9 cellular contexts compared by ENCODE assay signal in genomic region chr3:122533931-122534334, GRCh38. TPM values are rescaled to one million over a fixed set of nuclear protein-coding genes. Genes with fewer than 3 reads are reported as not detected.
DNase-seq lines count a peak whose midpoint lies in the region; ATAC-seq and TF ChIP-seq lines count a peak whose summit lies in the region.
"Had no signal": no experiment of that assay in that cellular context is flagged by ENCODE, and none has a peak within 500 bp of the region (broad histone marks: within the 10 kb centered on the region; RNA-seq: fewer than 3 reads in every experiment).

No MANE protein-coding gene starts in this region.

- BruUV-seq in PC-3 (replicated peaks; lab: Mats Ljungman, UMichigan), result no TSS peak

- no peak for TF ChIP-seq CTCF in PC-3 (conservative IDR thresholded peaks at IDR 0.05; ENCODE audit: low read depth, low read length)
- TF ChIP-seq CTCF in breast epithelium (IDR thresholded peaks at IDR 0.05), result no peak

- H3K27me3 ChIP-seq in PC-3 (ENCODE audit: low read length) (no peaks in the 10 kb centered on the region), breast epithelium (no peaks in the 10 kb centered on the region), SJCRH30 (no peaks in the 10 kb centered on the region)

- peak overlapping the region; percentile 51 for H3K4me2 ChIP-seq in PC-3 (ENCODE audit: low read length)

- H3K4me1 ChIP-seq in PC-3 (ENCODE audit: insufficient read depth, low read length), result peaks cover 29% of the 10 kb centered on the region
- H3K4me1 ChIP-seq in breast epithelium, result peaks cover 0 to 4% of the 10 kb centered on the region in 2 donors
- H3K4me1 ChIP-seq in SJCRH30, result no peaks in the 10 kb centered on the region

- no peak overlapping the region for H2AFZ ChIP-seq in PC-3 (ENCODE audit: low read length)

- DNase-seq in activated T-cell treated with anti-CD3 and anti-CD28 coated beads for 48 hours (ENCODE audit: low read depth) (peak; percentile 18), PC-3 (peak; percentile 100), breast epithelium (ENCODE audit: low spot score in 2 of 2) (peak in 1 of 2 donors; percentile 48), SJCRH30 (no peak), NCI-H2029 (lab: John Stamatoyannopoulos, UW) (no peak)
- no peak for DNase-seq in activated T-cell treated with anti-CD3 and anti-CD28 coated beads, Interleukin-2, amount 50 U/mL, for 1 hour
- peak; percentile 48 for DNase-seq in stimulated activated CD8-positive, alpha-beta memory T cell treated with anti-CD3 and anti-CD28 coated beads, Interleukin-4, amount 100 ng/mL, for 48 hours

- H3K79me2 ChIP-seq in PC-3 (ENCODE audit: low read length), result no peaks in the 10 kb centered on the region

- H3K36me3 ChIP-seq in PC-3 (ENCODE audit: low read depth, low read length) (no peaks in the 10 kb centered on the region), breast epithelium (peaks cover 3% of the 10 kb centered on the region), SJCRH30 (no peaks in the 10 kb centered on the region)

- H3K27ac ChIP-seq in PC-3 (ENCODE audit: low read length), result peak overlapping the region; percentile 72
- peak overlapping the region; percentile 3 to 21 for H3K27ac ChIP-seq in breast epithelium
- no peak overlapping the region for H3K27ac ChIP-seq in SJCRH30
- H3K27ac ChIP-seq: C4-2B had no signal

- no peaks in the 10 kb centered on the region for H4K20me1 ChIP-seq in PC-3 (ENCODE audit: low read length)

- peaks cover 5% of the 10 kb centered on the region for H3F3A ChIP-seq in PC-3 (ENCODE audit: low read length, unreplicated experiment)

- H3K9me3 ChIP-seq in PC-3 (ENCODE audit: low read length) (no peaks in the 10 kb centered on the region), breast epithelium (no peaks in the 10 kb centered on the region), SJCRH30 (replicated peaks) (no peaks in the 10 kb centered on the region)

- no peak overlapping the region for H3K4me3 ChIP-seq in PC-3 (ENCODE audit: low read length)
- no peak overlapping the region for H3K4me3 ChIP-seq in breast epithelium
- no peak overlapping the region for H3K4me3 ChIP-seq in SJCRH30

- ATAC-seq in HG02943 (IDR thresholded peaks at IDR 0.05; ENCODE audit: low read depth, unreplicated experiment) (peak; percentile 89), PC-3 (peak; percentile 100)

- no peaks in the 10 kb centered on the region for H3K9me2 ChIP-seq in PC-3 (replicated peaks; ENCODE audit: low read length)

- TF ChIP-seq POLR2A in breast epithelium (IDR thresholded peaks at IDR 0.05), result no peak

- H3K9ac ChIP-seq in PC-3 (ENCODE audit: low read length), result no peak overlapping the region

- intact Hi-C loops in PC-3 (cut with micrococcal nuclease) (loop anchor here (1.0 to 2.0 kb wide), 2 partner anchors 21 to 75 kb away; no protein-coding TSS in a partner anchor), breast epithelium (cut with DNase I; ENCODE audit: low total_unique reads) (loop anchor here (10.0 kb wide), 1 partner anchor 869 kb away; the partner anchor contains the start of gene HCLS1)

- POLR2A ChIA-PET in PC-3 (lab: Charles Lee; ENCODE audit: unreplicated experiment), result interaction anchor here (1.1 kb wide), 1 partner anchor 19 kb away, joined by 3 read pairs; the partner anchor contains the start of gene KPNA1

- CTCF ChIA-PET in PC-3 (lab: Charles Lee), result interaction anchor here (0.6 kb wide), 1 partner anchor 73 kb away, joined by 3 read pairs; no protein-coding TSS in a partner anchor

RNA-seq across cellular contexts. Expression of gene KPNA1, which starts 19.2 kb away (rescaled TPM):
- total RNA-seq in PC-3 (2014; rRNA removed) (64.3 and 76.7 TPM in 2 replicates), breast epithelium (10 to 100 TPM; 40.3 to 51.7 (median 42.4) TPM)
- 40.7 and 43.6 TPM in 2 replicates for total RNA-seq in SJCRH30 (2014; rRNA removed; shearing (Covaris generic))

RNA-seq across cellular contexts. Expression of gene PARP9, which starts 30.2 kb away (rescaled TPM):
- total RNA-seq in PC-3 (2014; rRNA removed), result 13.8 and 14.8 TPM in 2 replicates
- 10 to 100 TPM; 17.4 to 55.1 (median 39.7) TPM for total RNA-seq in breast epithelium
- total RNA-seq in SJCRH30 (2014; rRNA removed; shearing (Covaris generic)), result 12.1 and 14.1 TPM in 2 replicates

RNA-seq across cellular contexts. Expression of gene DTX3L, which starts 30.2 kb away (rescaled TPM):
- total RNA-seq in PC-3 (2014; rRNA removed), result 11.1 and 11.9 TPM in 2 replicates
- total RNA-seq in breast epithelium, result 10 to 100 TPM; 19.0 to 30.1 (median 29.2) TPM
- 12.7 and 13.1 TPM in 2 replicates for total RNA-seq in SJCRH30 (2014; rRNA removed; shearing (Covaris generic))

RNA-seq across cellular contexts. Expression of gene PARP15, which starts 43.5 kb away (rescaled TPM):
- total RNA-seq in PC-3 (2014; rRNA removed), result not detected in 2 replicates
- 1 to 10 TPM; 2.9 to 5.6 (median 5.4) TPM for total RNA-seq in breast epithelium
- 0.08 and 0.28 TPM in 2 replicates for total RNA-seq in SJCRH30 (2014; rRNA removed; shearing (Covaris generic))

Comparison
In these comparisons a context has a peak if more than half of its experiments do, and no peak if none do; other contexts are left out.
1. DNase-seq: peak in activated T-cell treated with anti-CD3 and anti-CD28 coated beads for 48 hours (single experiment), PC-3 (single experiment) and stimulated activated CD8-positive, alpha-beta memory T cell treated with anti-CD3 and anti-CD28 coated beads, Interleukin-4, amount 100 ng/mL, for 48 hours (single experiment); none in activated T-cell treated with anti-CD3 and anti-CD28 coated beads, Interleukin-2, amount 50 U/mL, for 1 hour (single experiment), SJCRH30 (0 of 2) and NCI-H2029 (single experiment).